ENCODE assay signal across 11 cellular contexts in genomic region chr4:794911-795725, GRCh38. TPM values are rescaled to one million over a fixed set of nuclear protein-coding genes. Genes with fewer than 3 reads are reported as not detected.
DNase-seq lines count a peak whose midpoint lies in the region; ATAC-seq and TF ChIP-seq lines count a peak whose summit lies in the region.
"Had no signal": no experiment of that assay in that cellular context is flagged by ENCODE, and none has a peak within 500 bp of the region (broad histone marks: within the 10 kb centered on the region; RNA-seq: fewer than 3 reads in every experiment).

No MANE protein-coding gene starts in this region.

- H3K9me3 ChIP-seq in heart right ventricle (no peaks in the 10 kb centered on the region), upper lobe of left lung (no peaks in the 10 kb centered on the region)

- H3K36me3 ChIP-seq in heart right ventricle: no peaks in the 10 kb centered on the region
- H3K36me3 ChIP-seq in upper lobe of left lung: no peaks in the 10 kb centered on the region

- TF ChIP-seq POLR2A in upper lobe of left lung (IDR thresholded peaks at IDR 0.05): no peak

- H3K4me1 ChIP-seq in heart right ventricle (peaks cover 0 to 20% (median 14%) of the 10 kb centered on the region in 9 donors), upper lobe of left lung (peaks cover 15 to 25% (median 19%) of the 10 kb centered on the region in 4 donors)

- no peak for TF ChIP-seq EP300 in upper lobe of left lung (IDR thresholded peaks at IDR 0.05)

- TF ChIP-seq CTCF in heart right ventricle (IDR thresholded peaks at IDR 0.05) (no peak), upper lobe of left lung (IDR thresholded peaks at IDR 0.05) (no peak)

- DNase-seq in heart right ventricle (no peak), left ventricle myocardium superior (no peak), left kidney (ENCODE audit: low read depth, low spot score) (peak; percentile 38), upper lobe of left lung (peak in 1 of 2 donors; percentile 79), mesenteric fat pad (ENCODE audit: low spot score) (no peak), NOMO-1 treated with dmso at 0.1 percent for 144 hours (lab: John Stamatoyannopoulos, UW; ENCODE audit: unreplicated experiment) (no peak), NCI-H446 treated with DMSO at 0.1 percent for 48 hours (lab: John Stamatoyannopoulos, UW) (no peak)
- DNase-seq: activated CD4-positive, alpha-beta T cell treated with anti-CD3 and anti-CD28 coated beads, Interleukin-2, amount 50 U/mL, for 48 hours had no signal

- H3K27ac ChIP-seq in heart right ventricle (no peak overlapping the region), upper lobe of left lung (no peak overlapping the region)

- whole genome bisulfite sequencing in heart right ventricle, 2 donors: 4 to 7% methylated on average over 67 to 71 of the region's 71 CpGs
- WGBS in upper lobe of left lung, 2 donors: 0 to 4% methylated on average over 1 to 39 of the region's 71 CpGs

- H3K4me3 Mint-ChIP-seq in activated T-helper 17 cell treated with anti-CD3 and anti-CD28 coated beads, Interleukin-2, amount 50 U/mL, for 72 hours: peak overlapping the region; percentile 68

- intact Hi-C loops in heart right ventricle (cut with DNase I) (no loop called here), left ventricle myocardium superior (cut with micrococcal nuclease) (no loop called here)

- no peaks in the 10 kb centered on the region for H3K36me3 Mint-ChIP-seq in activated T-helper 17 cell treated with anti-CD3 and anti-CD28 coated beads, Interleukin-2, amount 50 U/mL, for 72 hours (ENCODE audit: low read depth)

- H3K27me3 ChIP-seq in heart right ventricle: peaks cover 43 to 73% (median 65%) of the 10 kb centered on the region in 7 donors
- H3K27me3 ChIP-seq in upper lobe of left lung: peaks cover 5 to 47% (median 28%) of the 10 kb centered on the region in 4 donors

- peaks cover 9% of the 10 kb centered on the region for H3K27me3 Mint-ChIP-seq in activated T-helper 17 cell treated with anti-CD3 and anti-CD28 coated beads, Interleukin-2, amount 50 U/mL, for 72 hours

- ATAC-seq in heart right ventricle: no peak
- ATAC-seq in left ventricle myocardium superior: no peak
- ATAC-seq in activated T-helper 17 cell treated with anti-CD3 and anti-CD28 coated beads, Interleukin-2, amount 50 U/mL, for 72 hours (replicated peaks): no peak
- ATAC-seq in upper lobe of left lung (ENCODE audit: low FRiP score in 2 of 2): peak in 1 of 2 donors; percentile 8
- ATAC-seq: Panc1 had no signal

- no peaks in the 10 kb centered on the region for H3K9me3 Mint-ChIP-seq in activated T-helper 17 cell treated with anti-CD3 and anti-CD28 coated beads, Interleukin-2, amount 50 U/mL, for 72 hours

- peaks cover 14% of the 10 kb centered on the region for H3K4me1 Mint-ChIP-seq in activated T-helper 17 cell treated with anti-CD3 and anti-CD28 coated beads, Interleukin-2, amount 50 U/mL, for 72 hours
- H3K4me1 Mint-ChIP-seq: CD14-positive monocyte had no signal

- no peak overlapping the region for H3K27ac Mint-ChIP-seq in activated T-helper 17 cell treated with anti-CD3 and anti-CD28 coated beads, Interleukin-2, amount 50 U/mL, for 72 hours
- H3K27ac Mint-ChIP-seq: CD14-positive monocyte had no signal

- H3K4me3 ChIP-seq in heart right ventricle (peak overlapping the region in 8 of 10 donors; percentile 13 to 40 (median 34)), upper lobe of left lung (peak overlapping the region in 3 of 4 donors; percentile 3 to 33 (median 19))

RNA-seq across cellular contexts. Expression of gene CPLX1, which starts 30.8 kb away (rescaled TPM):
- total RNA-seq in heart right ventricle: 1 to 10 TPM; 1.5 to 4.8 (median 2.2) TPM
- polyA plus RNA-seq in heart right ventricle: 10 to 100 TPM in 1 of 2 donors, 1 to 10 TPM in 1; 2.1 to 10.8 TPM
- 4.4 TPM for total RNA-seq in left ventricle myocardium superior
- 1 to 10 TPM in 1 of 2 donors, under 1 TPM in 1; 0.50 to 3.6 TPM for total RNA-seq in activated T-helper 17 cell treated with anti-CD3 and anti-CD28 coated beads, Interleukin-2, amount 50 U/mL, for 72 hours
- 1 to 10 TPM in 5 of 6 donors, under 1 TPM in 1; 0.61 to 4.2 (median 1.8) TPM for total RNA-seq in upper lobe of left lung
- 3.0 TPM for total RNA-seq in mesenteric fat pad
- polyA plus RNA-seq: CD14-positive monocyte had no signal
